ENCODE assay signal across 22 cellular contexts in the genomic region with DNA sequence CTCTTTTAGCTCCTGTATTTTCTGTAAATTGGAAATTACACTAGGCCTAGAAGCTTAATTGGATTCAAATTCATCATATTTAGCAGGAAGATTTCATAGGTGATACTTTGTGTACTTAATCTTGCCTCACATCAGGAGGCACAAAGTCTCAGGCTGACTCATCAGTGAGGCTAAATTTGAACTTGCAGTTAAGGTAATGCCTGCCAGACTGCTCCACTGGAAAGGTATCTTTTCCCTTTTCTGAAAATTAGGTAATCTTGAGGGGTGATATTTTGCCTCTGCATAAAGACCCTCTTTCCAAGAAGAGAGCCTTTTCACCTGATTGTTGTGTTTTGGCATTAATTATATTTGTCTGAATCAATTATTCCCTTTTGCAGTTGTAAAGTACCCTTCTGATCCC. TPM values are rescaled to one million over a fixed set of nuclear protein-coding genes. Genes with fewer than 3 reads are reported as not detected.
DNase-seq lines count a peak whose midpoint lies in the region; ATAC-seq and TF ChIP-seq lines count a peak whose summit lies in the region.
"Had no signal": no experiment of that assay in that cellular context is flagged by ENCODE, and none has a peak within 500 bp of the region (broad histone marks: within the 10 kb centered on the region; RNA-seq: fewer than 3 reads in every experiment).

No MANE protein-coding gene starts in this region.

- H3K4me1 Mint-ChIP-seq in T-helper 2 cell treated with Interferon-gamma antibody and Interleukin-4, amounts not matched to agents 5 μg/mL and 100 μg/mL, for 36 hours (ENCODE audit: low read depth), result peaks cover 4% of the 10 kb centered on the region
- H3K4me1 Mint-ChIP-seq: activated naive CD8-positive, alpha-beta T cell treated with anti-CD3 and anti-CD28 coated beads, Interleukin-2, amount 50 U/mL, for 24 hours; nephron; T-helper 17 cell had no signal

- no peaks in the 10 kb centered on the region for H3K9me3 ChIP-seq in right lobe of liver
- H3K9me3 ChIP-seq in MG63, result no peaks in the 10 kb centered on the region
- H3K9me3 ChIP-seq: pancreas, SJCRH30 had no signal

- H3K36me3 ChIP-seq in right lobe of liver, result no peaks in the 10 kb centered on the region
- H3K36me3 ChIP-seq in MG63, result no peaks in the 10 kb centered on the region
- H3K36me3 ChIP-seq: cardiac muscle cell, pancreas, SJCRH30 had no signal

- DNase-seq in ELR (ENCODE audit: low read depth) (peak; percentile 36), NCI-H69 (lab: John Stamatoyannopoulos, UW) (peak; percentile 51), dermis blood vessel endothelial cell (peak; percentile 23), right lobe of liver (no peak), amygdala (lab: John Stamatoyannopoulos, UW) (no peak), MG63 (no peak), germinal center (ENCODE audit: low spot score) (no peak)
- DNase-seq in T-helper 2 cell treated with Interferon-gamma antibody and Interleukin-4, amounts not matched to agents 5 μg/mL and 100 μg/mL, for 36 hours (ENCODE audit: low spot score), result no peak
- DNase-seq: activated CD4-positive, alpha-beta T cell treated with anti-CD3 and anti-CD28 coated beads, Interleukin-2, amount 50 U/mL, for 4 hours; activated naive CD8-positive, alpha-beta T cell treated with anti-CD3 and anti-CD28 coated beads, Interleukin-2, amount 50 U/mL, for 24 hours; CD4-positive, alpha-beta memory T cell; foreskin melanocyte; left cardiac atrium; midbrain; NCI-H1436; NCI-H82; pancreas; SJCRH30; T-helper 17 cell; WERI-Rb-1 had no signal

- no peaks in the 10 kb centered on the region for H3K27me3 Mint-ChIP-seq in T-helper 2 cell treated with Interferon-gamma antibody and Interleukin-4, amounts not matched to agents 5 μg/mL and 100 μg/mL, for 36 hours (ENCODE audit: low read depth)
- H3K27me3 Mint-ChIP-seq: activated naive CD8-positive, alpha-beta T cell treated with anti-CD3 and anti-CD28 coated beads, Interleukin-2, amount 50 U/mL, for 24 hours; CD4-positive, alpha-beta memory T cell; T-helper 17 cell had no signal

- no peak for TF ChIP-seq CTCF in right lobe of liver (IDR thresholded peaks at IDR 0.05)

- H3K36me3 Mint-ChIP-seq in T-helper 2 cell treated with Interferon-gamma antibody and Interleukin-4, amounts not matched to agents 5 μg/mL and 100 μg/mL, for 36 hours (ENCODE audit: low read depth), result no peaks in the 10 kb centered on the region
- H3K36me3 Mint-ChIP-seq: CD4-positive, alpha-beta memory T cell had no signal

- no peaks in the 10 kb centered on the region for H3K27me3 ChIP-seq in right lobe of liver
- no peaks in the 10 kb centered on the region for H3K27me3 ChIP-seq in MG63
- H3K27me3 ChIP-seq: cardiac muscle cell, pancreas, SJCRH30 had no signal

- no peak overlapping the region for H3K27ac Mint-ChIP-seq in T-helper 2 cell treated with Interferon-gamma antibody and Interleukin-4, amounts not matched to agents 5 μg/mL and 100 μg/mL, for 36 hours
- H3K27ac Mint-ChIP-seq: activated naive CD8-positive, alpha-beta T cell treated with anti-CD3 and anti-CD28 coated beads, Interleukin-2, amount 50 U/mL, for 24 hours; CD4-positive, alpha-beta memory T cell; nephron had no signal

- no peak overlapping the region for H3K27ac ChIP-seq in right lobe of liver
- H3K27ac ChIP-seq: cardiac muscle cell, pancreas, SJCRH30, WERI-Rb-1 had no signal

- intact Hi-C loops in right lobe of liver (cut with DNase I), result no loop called here

- peak; percentile 79 to 90 (median 87) for ATAC-seq in right lobe of liver
- ATAC-seq: activated naive CD8-positive, alpha-beta T cell treated with anti-CD3 and anti-CD28 coated beads, Interleukin-2, amount 50 U/mL, for 24 hours; left cardiac atrium; pancreas; T-helper 17 cell had no signal

- H3K9me3 Mint-ChIP-seq in T-helper 2 cell treated with Interferon-gamma antibody and Interleukin-4, amounts not matched to agents 5 μg/mL and 100 μg/mL, for 36 hours, result no peaks in the 10 kb centered on the region
- H3K9me3 Mint-ChIP-seq: activated naive CD8-positive, alpha-beta T cell treated with anti-CD3 and anti-CD28 coated beads, Interleukin-2, amount 50 U/mL, for 24 hours; CD4-positive, alpha-beta memory T cell; nephron had no signal

- no peak overlapping the region for H3K4me3 Mint-ChIP-seq in T-helper 2 cell treated with Interferon-gamma antibody and Interleukin-4, amounts not matched to agents 5 μg/mL and 100 μg/mL, for 36 hours
- H3K4me3 Mint-ChIP-seq: activated naive CD8-positive, alpha-beta T cell treated with anti-CD3 and anti-CD28 coated beads, Interleukin-2, amount 50 U/mL, for 24 hours; CD4-positive, alpha-beta memory T cell; nephron; T-helper 17 cell had no signal

- TF ChIP-seq POLR2A in right lobe of liver (IDR thresholded peaks at IDR 0.05), result no peak

- peaks cover 0 to 12% (median 0%) of the 10 kb centered on the region in 4 donors for H3K4me1 ChIP-seq in right lobe of liver
- H3K4me1 ChIP-seq: pancreas, SJCRH30 had no signal

- no peak overlapping the region for H3K4me3 ChIP-seq in right lobe of liver
- no peak overlapping the region for H3K4me3 ChIP-seq in MG63
- H3K4me3 ChIP-seq: cardiac muscle cell, pancreas, SJCRH30 had no signal

RNA-seq across cellular contexts. Expression of a gene that starts 14.6 kb away (rescaled TPM):
- total RNA-seq in dermis blood vessel endothelial cell, result 3,103 and 4,000 TPM in 2 replicates
- 1,000 to 10,000 TPM in 2 of 6 experiments, 100 to 1,000 TPM in 4; 530 to 1,528 (median 637) TPM for total RNA-seq in right lobe of liver
- total RNA-seq in MG63 (2014; rRNA removed; shearing (Covaris generic); ENCODE audit: low replicate concordance), result 6,024 and 6,806 TPM in 2 replicates

RNA-seq across cellular contexts. Expression of a gene that starts 36.8 kb away (rescaled TPM):
- total RNA-seq in dermis blood vessel endothelial cell (158 and 274 TPM in 2 replicates), right lobe of liver (10 to 100 TPM; 49.3 to 69.1 (median 60.9) TPM)
- 352 and 425 TPM in 2 replicates for total RNA-seq in MG63 (2014; rRNA removed; shearing (Covaris generic); ENCODE audit: low replicate concordance)

Comparison
In these comparisons a context has a peak if more than half of its experiments do, and no peak if none do; other contexts are left out.
1. DNase-seq: peak in ELR (single experiment), NCI-H69 (single experiment) and dermis blood vessel endothelial cell (single experiment); none in right lobe of liver (0 of 3), T-helper 2 cell treated with Interferon-gamma antibody and Interleukin-4, amounts not matched to agents 5 μg/mL and 100 μg/mL, for 36 hours (single experiment), amygdala (0 of 56), MG63 (single experiment) and germinal center (single experiment).